9 cellular contexts compared by ENCODE assay signal in genomic region chr13:79779761-79780160, GRCh38.
DNase-seq lines count a peak whose midpoint lies in the region; ATAC-seq, FAIRE-seq and TF ChIP-seq lines count a peak whose summit lies in the region.
"Had no signal": no experiment of that assay in that cellular context is flagged by ENCODE, and none has a peak within 500 bp of the region (broad histone marks: within the 10 kb centered on the region; RNA-seq: fewer than 3 reads in every experiment).

No MANE protein-coding gene starts in this region.

- no peaks in the 10 kb centered on the region for H3K79me2 ChIP-seq in fibroblast of lung (ENCODE audit: control insufficient read depth, insufficient read depth, low read length)

- no peaks in the 10 kb centered on the region for H3K9me3 ChIP-seq in fibroblast of lung (ENCODE audit: control insufficient read depth, insufficient read depth, low read depth, low read length)

- peak; percentile 28 for DNase-seq in CD1c-positive myeloid dendritic cell (ENCODE audit: extremely low spot score)
- DNase-seq in OCI-M1 (lab: John Stamatoyannopoulos, UW) = peak; percentile 61
- peak; percentile 52 to 68 for DNase-seq in fibroblast of lung (ENCODE audit: low read depth in 2 of 2)
- DNase-seq in nephron progenitor cell = no peak
- DNase-seq in NCI-H510A treated with DMSO at 0.1 percent for 48 hours (lab: John Stamatoyannopoulos, UW) = no peak
- DNase-seq in urothelium cell line (ENCODE audit: low spot score) = no peak
- DNase-seq: COR-L47 had no signal

- peak overlapping the region; percentile 74 for H3K27ac Mint-ChIP-seq in nephron progenitor cell

- H3K9ac ChIP-seq in fibroblast of lung (ENCODE audit: insufficient read depth, low read length) = no peak overlapping the region

- FAIRE-seq in urothelium cell line (lab: Jason Lieb, UNC) = no peak

- H4K20me1 ChIP-seq in fibroblast of lung (ENCODE audit: control insufficient read depth, extremely low read depth, insufficient read depth, low read length) = no peaks in the 10 kb centered on the region

- no peaks in the 10 kb centered on the region for H3K4me1 ChIP-seq in fibroblast of lung (ENCODE audit: control insufficient read depth, extremely low read depth, insufficient read depth, low read length)

- no peaks in the 10 kb centered on the region for H3K36me3 Mint-ChIP-seq in nephron progenitor cell (ENCODE audit: low read depth)

- peaks cover 86% of the 10 kb centered on the region for H3K4me1 Mint-ChIP-seq in nephron progenitor cell

- H3K4me3 Mint-ChIP-seq in nephron progenitor cell = no peak overlapping the region

- peak overlapping the region; percentile 61 for H3K4me2 ChIP-seq in fibroblast of lung (ENCODE audit: extremely low read depth, insufficient read depth, low read length)

- peak overlapping the region in 1 of 4 experiments; percentile 44 for H3K4me3 ChIP-seq in fibroblast of lung (replicated peaks in 1 of 4; ENCODE audit: control extremely low read depth in 1 of 4, insufficient read depth in 1 of 4, low read depth in 3 of 4, low read length in 4 of 4)

- H3K27me3 ChIP-seq in fibroblast of lung (ENCODE audit: control insufficient read depth, insufficient read depth, low read length) = no peaks in the 10 kb centered on the region

- no peak for ATAC-seq in HG02642 (IDR thresholded peaks at IDR 0.05; ENCODE audit: poor library complexity, unreplicated experiment)
- no peak for ATAC-seq in HG02884 (IDR thresholded peaks at IDR 0.05; ENCODE audit: unreplicated experiment)

- peak overlapping the region; percentile 62 for H3K27ac ChIP-seq in fibroblast of lung (ENCODE audit: insufficient read depth, low read length)

- no peaks in the 10 kb centered on the region for H3K9me3 Mint-ChIP-seq in nephron progenitor cell

- no peaks in the 10 kb centered on the region for H3K27me3 Mint-ChIP-seq in nephron progenitor cell (ENCODE audit: low read depth, poor library complexity)

- no peaks in the 10 kb centered on the region for H3K36me3 ChIP-seq in fibroblast of lung (ENCODE audit: control insufficient read depth, insufficient read depth, low read length)

- TF ChIP-seq CTCF in fibroblast of lung (conservative IDR thresholded peaks at IDR 0.05 in 1 of 2, IDR thresholded peaks at IDR 0.05 in 1 of 2; ENCODE audit: low read depth in 1 of 2, low read length in 2 of 2) (no peak), nephron progenitor cell (IDR thresholded peaks at IDR 0.05) (no peak)

- H2AFZ ChIP-seq in fibroblast of lung (ENCODE audit: low read length) = peak overlapping the region; percentile 4

Comparison
In these comparisons a context has a peak if more than half of its experiments do, and no peak if none do; other contexts are left out.
1. DNase-seq: peak in CD1c-positive myeloid dendritic cell (single experiment), OCI-M1 (single experiment) and fibroblast of lung (2 of 2); none in nephron progenitor cell (single experiment), NCI-H510A treated with DMSO at 0.1 percent for 48 hours (single experiment) and urothelium cell line (single experiment).